7 cellular contexts compared by ENCODE assay signal in genomic region chr6:16752206-16752867, GRCh38. TPM values are rescaled to one million over a fixed set of nuclear protein-coding genes. Genes with fewer than 3 reads are reported as not detected.
A peak's percentile ranks its signal among the peaks of the same experiment; 100 is the strongest.
DNase-seq lines count a peak whose midpoint lies in the region; ATAC-seq and TF ChIP-seq lines count a peak whose summit lies in the region.

No MANE protein-coding gene starts in this region.

- H3K4me3 ChIP-seq in HL-60 (replicated peaks; ENCODE audit: insufficient read depth, low read length) = no peak overlapping the region
- H3K4me3 ChIP-seq in foreskin fibroblast (ENCODE audit: low read depth in 1 of 2, low read length in 2 of 2) = no peak overlapping the region
- no peak overlapping the region for H3K4me3 ChIP-seq in smooth muscle cell

- H3K27me3 ChIP-seq in HL-60 (ENCODE audit: insufficient read depth, poor library complexity, severe bottlenecking) = no peaks in the 10 kb centered on the region
- H3K27me3 ChIP-seq in smooth muscle cell (ENCODE audit: low read depth) = no peaks in the 10 kb centered on the region

- peaks cover 31% of the 10 kb centered on the region for H3K4me1 ChIP-seq in smooth muscle cell (ENCODE audit: low read depth)

- TF ChIP-seq CTCF in HL-60 (IDR thresholded peaks at IDR 0.05; ENCODE audit: insufficient read depth, low read length) (no peak), foreskin fibroblast (IDR thresholded peaks at IDR 0.05; ENCODE audit: low read depth, low read length) (no peak), smooth muscle cell (IDR thresholded peaks at IDR 0.05; ENCODE audit: borderline replicate concordance, insufficient read depth, poor library complexity, severe bottlenecking) (no peak)

- H3K36me3 ChIP-seq in smooth muscle cell (ENCODE audit: low read depth) = no peaks in the 10 kb centered on the region

- H2AFZ ChIP-seq in smooth muscle cell (ENCODE audit: low read depth) = no peak overlapping the region

- ATAC-seq in GM19395 (IDR thresholded peaks at IDR 0.05; ENCODE audit: unreplicated experiment) = no peak

- peaks cover 87% of the 10 kb centered on the region for H3K79me2 ChIP-seq in smooth muscle cell (ENCODE audit: low read depth)

- H4K20me1 ChIP-seq in smooth muscle cell (ENCODE audit: low read depth) = peaks cover 12% of the 10 kb centered on the region

- WGBS in smooth muscle cell (ENCODE audit: low lambda C conversion rate) = 48% methylated on average over 4 of the region's 4 CpGs

- peaks cover 12% of the 10 kb centered on the region for H3F3A ChIP-seq in smooth muscle cell (ENCODE audit: low read depth)

- DNase-seq in HL-60 (ENCODE audit: low read depth in 1 of 2, low spot score in 1 of 2) (peak; percentile 80 to 84), SW 1271 (lab: John Stamatoyannopoulos, UW) (peak; percentile 15 to 51), foreskin fibroblast (peak; percentile 76 to 89), smooth muscle cell (lab: John Stamatoyannopoulos, UW; ENCODE audit: unreplicated experiment) (no peak), germinal center (ENCODE audit: low spot score) (no peak), NCI-H82 (lab: John Stamatoyannopoulos, UW) (no peak)

- H3K9me3 ChIP-seq in smooth muscle cell (replicated peaks; ENCODE audit: low read depth) = no peaks in the 10 kb centered on the region

- peak overlapping the region; percentile 47 for H3K4me2 ChIP-seq in smooth muscle cell

- peak overlapping the region; percentile 51 for H3K9ac ChIP-seq in smooth muscle cell (ENCODE audit: low read depth)

- H3K27ac ChIP-seq in HL-60 (replicated peaks) = peak overlapping the region; percentile 35
- H3K27ac ChIP-seq in smooth muscle cell (ENCODE audit: low read depth) = peak overlapping the region; percentile 99

RNA-seq across cellular contexts. Expression of gene ATXN1, which starts 8.9 kb away (rescaled TPM):
- total RNA-seq in smooth muscle cell = 40.6 and 45.8 TPM in 2 replicates
- 17.9 and 22.8 TPM in 2 replicates for polyA plus RNA-seq in smooth muscle cell

Comparison
In these comparisons a context has a peak if more than half of its experiments do, and no peak if none do; other contexts are left out.
1. DNase-seq: peak in HL-60 (2 of 2), SW 1271 (2 of 2) and foreskin fibroblast (2 of 2); none in smooth muscle cell (single experiment), germinal center (single experiment) and NCI-H82 (single experiment).